ENCODE assay signal across 23 cellular contexts in the genomic region with DNA sequence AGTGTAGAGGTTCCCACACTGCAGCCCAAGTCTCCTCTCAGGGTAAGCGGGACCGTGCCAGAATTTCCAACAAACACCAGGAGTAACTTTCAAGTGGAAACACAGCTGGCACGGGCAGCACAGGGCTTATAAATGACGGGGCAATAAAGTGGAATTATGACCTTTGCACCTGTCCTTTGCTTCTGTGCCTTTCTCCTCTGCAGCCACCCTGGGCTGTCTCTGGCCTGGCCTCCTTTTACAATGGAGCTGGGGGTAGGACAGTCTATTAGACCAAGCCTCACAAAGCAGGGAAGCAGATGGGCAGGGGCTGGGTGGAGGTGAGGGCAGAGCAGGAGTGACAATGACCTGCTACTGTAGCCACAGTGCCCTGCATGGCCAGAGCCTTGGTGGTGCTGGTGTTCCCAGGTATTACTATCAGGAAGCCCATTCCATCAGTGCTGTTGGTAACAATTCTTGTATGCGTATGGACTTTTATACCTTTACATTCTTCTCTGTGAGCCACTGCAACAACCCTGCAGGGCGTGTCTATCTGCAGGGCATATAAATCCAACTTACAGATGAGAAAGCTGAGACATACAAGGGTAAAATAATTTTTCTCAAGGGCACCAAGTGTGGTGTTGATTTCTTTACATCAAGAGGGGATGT.
"Had no signal": no experiment of that assay in that cellular context is flagged by ENCODE, and none has a peak within 500 bp of the region (broad histone marks: within the 10 kb centered on the region; RNA-seq: fewer than 3 reads in every experiment).

No MANE protein-coding gene starts in this region.

- H3K27me3 ChIP-seq: esophagus muscularis mucosa, gastroesophageal sphincter, ovary, right atrium auricular region, upper lobe of right lung, vagina had no signal

- ATAC-seq: gastroesophageal sphincter; left ventricle myocardium superior; naive thymus-derived CD8-positive, alpha-beta T cell; stimulated activated memory B cell treated with anti-CD40 and anti-IgM and Interleukin-4, amounts not matched to agents 10 μg/mL and 1 μg/mL and 100 μg/mL, for 72 hours; upper lobe of right lung had no signal

- DNase-seq: dorsolateral prefrontal cortex; effector memory CD4-positive, alpha-beta T cell; glutamatergic neuron; immature natural killer cell; left ventricle myocardium superior; mesendoderm; naive thymus-derived CD8-positive, alpha-beta T cell; ovary; spleen; stimulated activated CD4-positive, alpha-beta T cell treated with anti-CD3 and anti-CD28 coated beads, Interleukin-15, amount 100 ng/mL, for 24 hours; stimulated activated CD4-positive, alpha-beta T cell treated with anti-CD3 and anti-CD28 coated beads, Interleukin-1b, Interleukin-23, amount 100 ng/mL, for 48 hours; stimulated activated CD4-positive, alpha-beta T cell treated with anti-CD3 and anti-CD28 coated beads, Interleukin-4, amount 100 ng/mL, for 24 hours; tibial artery had no signal

- H3K4me3 ChIP-seq: coronary artery, dorsolateral prefrontal cortex, esophagus muscularis mucosa, gastroesophageal sphincter, ovary, right atrium auricular region, spleen, tibial artery, upper lobe of right lung, vagina had no signal

- FAIRE-seq: endometrium, keratinocyte had no signal

- H3K36me3 ChIP-seq: esophagus muscularis mucosa, gastroesophageal sphincter, ovary, right atrium auricular region, spleen, tibial artery, upper lobe of right lung, vagina had no signal

- H3K27ac ChIP-seq: coronary artery, dorsolateral prefrontal cortex, epithelial cell of prostate, esophagus muscularis mucosa, gastroesophageal sphincter, ovary, right atrium auricular region, spleen, tibial artery, upper lobe of right lung, vagina had no signal

- H3K4me1 ChIP-seq: esophagus muscularis mucosa, gastroesophageal sphincter, right atrium auricular region, spleen, tibial artery, upper lobe of right lung, vagina had no signal

- H3K9me3 ChIP-seq: esophagus muscularis mucosa, gastroesophageal sphincter, ovary, right atrium auricular region, upper lobe of right lung, vagina had no signal
